ENCODE assay signal across 1 cellular context in the genomic region with DNA sequence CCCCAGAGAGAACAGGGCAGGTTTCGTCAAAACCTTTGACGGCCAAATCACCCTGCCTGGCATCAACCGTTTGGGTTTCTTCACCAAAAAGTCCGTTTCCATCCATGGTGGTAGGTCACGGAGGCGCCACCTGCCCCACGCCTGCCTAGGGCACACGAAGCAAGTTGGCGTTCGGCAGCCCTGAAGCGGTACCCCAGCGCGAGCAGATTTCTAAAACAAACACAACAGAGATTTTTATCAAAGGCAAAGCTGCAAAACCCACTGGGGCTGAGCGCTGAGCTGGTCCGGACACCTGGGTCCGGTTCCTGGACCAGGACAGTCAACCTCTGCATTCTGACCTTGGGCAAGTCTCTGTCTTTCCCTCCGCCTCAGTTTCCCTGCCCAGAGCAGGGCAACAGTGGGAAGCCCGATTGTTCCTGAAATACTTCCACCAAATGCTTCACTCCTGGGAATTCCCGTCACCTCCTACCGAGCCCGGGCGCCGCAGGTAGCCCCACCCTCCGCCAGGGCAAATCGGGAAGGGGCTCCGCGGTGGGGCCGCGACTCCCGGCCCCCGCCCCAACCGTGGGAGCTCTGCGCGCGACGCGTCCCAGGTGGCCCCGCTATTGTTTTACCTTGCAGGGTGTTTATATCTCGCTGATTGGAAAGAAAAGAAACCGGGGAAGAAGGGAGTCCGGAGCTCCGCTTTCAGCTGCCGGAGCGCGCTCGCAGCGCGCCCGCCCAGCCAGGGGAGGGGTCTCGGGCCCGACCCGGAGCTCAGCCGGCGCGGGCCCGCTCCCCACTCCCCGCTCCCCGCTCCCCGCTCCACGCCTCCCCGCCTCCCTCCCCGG.
TF ChIP-seq lines count a peak whose summit lies in the region.

No MANE protein-coding gene starts in this region.

TF ChIP-seq in H1, 55 proteins besides CTCF, POLR2A, EP300 and RAD21 (continued from another document):
- 0 out of 4 replicates have a peak, but pooled peaks of 1 of the 2 experiments have one; percentile 39 for TF ChIP-seq SIN3A (conservative IDR thresholded peaks at IDR 0.05 in 1 of 2, IDR thresholded peaks at IDR 0.05 in 1 of 2; ENCODE audit: low read depth in 1 of 2, low read length in 2 of 2)
- no peak for TF ChIP-seq KDM5A (IDR thresholded peaks at IDR 0.05; ENCODE audit: low read length)
- TF ChIP-seq SIRT6 (IDR thresholded peaks at IDR 0.05; ENCODE audit: low read length): no peak
- no peak for TF ChIP-seq SAP30 (IDR thresholded peaks at IDR 0.05; ENCODE audit: insufficient read depth, insufficient replicate concordance, low read length)
- TF ChIP-seq RXRA (IDR thresholded peaks at IDR 0.05; ENCODE audit: insufficient read depth, low read depth, low read length): no peak
- TF ChIP-seq BRCA1 (IDR thresholded peaks at IDR 0.05; ENCODE audit: low read depth, low read length): no peak
- no peak for TF ChIP-seq TAF1 (IDR thresholded peaks at IDR 0.05; ENCODE audit: low read depth, low read length)
- TF ChIP-seq, protein P1, sequence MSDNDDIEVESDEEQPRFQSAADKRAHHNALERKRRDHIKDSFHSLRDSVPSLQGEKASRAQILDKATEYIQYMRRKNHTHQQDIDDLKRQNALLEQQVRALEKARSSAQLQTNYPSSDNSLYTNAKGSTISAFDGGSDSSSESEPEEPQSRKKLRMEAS (IDR thresholded peaks at IDR 0.05): peak; percentile 81
- TF ChIP-seq, protein P2, sequence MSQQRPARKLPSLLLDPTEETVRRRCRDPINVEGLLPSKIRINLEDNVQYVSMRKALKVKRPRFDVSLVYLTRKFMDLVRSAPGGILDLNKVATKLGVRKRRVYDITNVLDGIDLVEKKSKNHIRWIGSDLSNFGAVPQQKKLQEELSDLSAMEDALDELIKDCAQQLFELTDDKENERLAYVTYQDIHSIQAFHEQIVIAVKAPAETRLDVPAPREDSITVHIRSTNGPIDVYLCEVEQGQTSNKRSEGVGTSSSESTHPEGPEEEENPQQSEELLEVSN (IDR thresholded peaks at IDR 0.05): peak; percentile 64
- no peak for TF ChIP-seq PHF8 (conservative IDR thresholded peaks at IDR 0.05; ENCODE audit: low read depth, low read length)
- TF ChIP-seq, protein P3, sequence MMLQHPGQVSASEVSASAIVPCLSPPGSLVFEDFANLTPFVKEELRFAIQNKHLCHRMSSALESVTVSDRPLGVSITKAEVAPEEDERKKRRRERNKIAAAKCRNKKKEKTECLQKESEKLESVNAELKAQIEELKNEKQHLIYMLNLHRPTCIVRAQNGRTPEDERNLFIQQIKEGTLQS (IDR thresholded peaks at IDR 0.05; ENCODE audit: insufficient read depth, low read depth, low read length): no peak
- no peak for TF ChIP-seq BACH1 (IDR thresholded peaks at IDR 0.05; ENCODE audit: low read length)
- no peak for TF ChIP-seq SRF (IDR thresholded peaks at IDR 0.05; ENCODE audit: low read depth, low read length)
- TF ChIP-seq CHD2 (IDR thresholded peaks at IDR 0.05; ENCODE audit: low read length): no peak
- peak; percentile 40; the same call in 1 of the 2 replicates for TF ChIP-seq SUZ12 (IDR thresholded peaks at IDR 0.05; ENCODE audit: low read length)
- no peak for TF ChIP-seq POU5F1 (IDR thresholded peaks at IDR 0.05; ENCODE audit: low read depth, low read length)
- TF ChIP-seq TAF7 (optimal IDR thresholded peaks at IDR 0.05; ENCODE audit: borderline replicate concordance, low read depth, low read length): no peak
- TF ChIP-seq RNF2 (IDR thresholded peaks at IDR 0.05; ENCODE audit: borderline replicate concordance, low read depth, low read length, missing control alignments, poor library complexity, severe bottlenecking): no peak
- TF ChIP-seq HDAC2 (IDR thresholded peaks at IDR 0.05; ENCODE audit: borderline replicate concordance in 1 of 2, low read depth in 2 of 2, low read length in 2 of 2): 0 out of 4 replicates have a peak, but pooled peaks of 1 of the 2 experiments have one; percentile 62
- no peak for TF ChIP-seq EZH2 (IDR thresholded peaks at IDR 0.05; ENCODE audit: low read depth, low read length, severe bottlenecking)
- peak; percentile 59 for TF ChIP-seq CTBP2 (IDR thresholded peaks at IDR 0.05; ENCODE audit: borderline replicate concordance, insufficient read depth, insufficient read length, low read length)
- TF ChIP-seq CREB1 (IDR thresholded peaks at IDR 0.05): no peak
- TF ChIP-seq TBP (IDR thresholded peaks at IDR 0.05; ENCODE audit: low read depth, low read length): no peak
- TF ChIP-seq, protein P4, sequence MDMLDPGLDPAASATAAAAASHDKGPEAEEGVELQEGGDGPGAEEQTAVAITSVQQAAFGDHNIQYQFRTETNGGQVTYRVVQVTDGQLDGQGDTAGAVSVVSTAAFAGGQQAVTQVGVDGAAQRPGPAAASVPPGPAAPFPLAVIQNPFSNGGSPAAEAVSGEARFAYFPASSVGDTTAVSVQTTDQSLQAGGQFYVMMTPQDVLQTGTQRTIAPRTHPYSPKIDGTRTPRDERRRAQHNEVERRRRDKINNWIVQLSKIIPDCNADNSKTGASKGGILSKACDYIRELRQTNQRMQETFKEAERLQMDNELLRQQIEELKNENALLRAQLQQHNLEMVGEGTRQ (IDR thresholded peaks at IDR 0.05; ENCODE audit: low read length): no peak
- TF ChIP-seq EGR1 (IDR thresholded peaks at IDR 0.05; ENCODE audit: borderline replicate concordance, low read depth, low read length): no peak
- TF ChIP-seq MAFK (IDR thresholded peaks at IDR 0.05; ENCODE audit: low read depth, low read length): no peak
